9 cellular contexts compared by ENCODE assay signal in genomic region chr6:111750753-111751684, GRCh38.
A peak's percentile ranks its signal among the peaks of the same experiment; 100 is the strongest.
DNase-seq lines count a peak whose midpoint lies in the region; ATAC-seq, FAIRE-seq and TF ChIP-seq lines count a peak whose summit lies in the region.
"Had no signal": no experiment of that assay in that cellular context is flagged by ENCODE, and none has a peak within 500 bp of the region (broad histone marks: within the 10 kb centered on the region; RNA-seq: fewer than 3 reads in every experiment).

No MANE protein-coding gene starts in this region.

- no peak overlapping the region for H2AFZ ChIP-seq in ACC112 (ENCODE audit: low read length, unreplicated experiment)
- no peak overlapping the region for H2AFZ ChIP-seq in astrocyte (ENCODE audit: low read depth, low read length)

- no peaks in the 10 kb centered on the region for H3K27me3 Mint-ChIP-seq in astrocyte (ENCODE audit: low read depth, unreplicated experiment)
- no peaks in the 10 kb centered on the region for H3K27me3 Mint-ChIP-seq in neural crest cell (ENCODE audit: low read depth)

- H3K9ac ChIP-seq in astrocyte (ENCODE audit: low read length), result no peak overlapping the region

- H3K9me3 Mint-ChIP-seq in astrocyte (ENCODE audit: unreplicated experiment) (no peaks in the 10 kb centered on the region), neural crest cell (no peaks in the 10 kb centered on the region)

- H3K9me3 ChIP-seq in astrocyte (ENCODE audit: insufficient read depth, low read depth, low read length), result no peaks in the 10 kb centered on the region

- H3K36me3 Mint-ChIP-seq in astrocyte (ENCODE audit: low read depth, unreplicated experiment) (peaks cover 14% of the 10 kb centered on the region), neural crest cell (ENCODE audit: low read depth) (peaks cover 11% of the 10 kb centered on the region)

- H3K4me1 ChIP-seq in ACC112 (ENCODE audit: control insufficient read depth, insufficient read depth, low read length, unreplicated experiment), result peaks cover 7% of the 10 kb centered on the region
- peaks cover 7% of the 10 kb centered on the region for H3K4me1 ChIP-seq in astrocyte (ENCODE audit: insufficient read depth, low read length)

- H3K36me3 ChIP-seq in ACC112 (ENCODE audit: insufficient read depth, low read length), result no peaks in the 10 kb centered on the region
- H3K36me3 ChIP-seq in astrocyte (ENCODE audit: insufficient read depth, low read length), result no peaks in the 10 kb centered on the region

- H3K4me1 Mint-ChIP-seq in astrocyte (ENCODE audit: low read depth, unreplicated experiment), result peaks cover 10% of the 10 kb centered on the region
- peaks cover 78% of the 10 kb centered on the region for H3K4me1 Mint-ChIP-seq in neural crest cell

- TF ChIP-seq CTCF in astrocyte (IDR thresholded peaks at IDR 0.05; ENCODE audit: insufficient read depth, low read depth, low read length), result no peak
- TF ChIP-seq CTCF in neural crest cell (conservative IDR thresholded peaks at IDR 0.05), result no peak

- no peak for FAIRE-seq in astrocyte (lab: Jason Lieb, UNC)
- FAIRE-seq: G401.6 had no signal

- H3K79me2 ChIP-seq in ACC112 (ENCODE audit: control insufficient read depth, insufficient read depth, low read length, unreplicated experiment) (peaks cover 5% of the 10 kb centered on the region), astrocyte (ENCODE audit: insufficient read depth, low read length) (peaks cover 16% of the 10 kb centered on the region)

- H3K4me3 ChIP-seq in ACC112 (ENCODE audit: low read depth, low read length), result no peak overlapping the region
- no peak overlapping the region for H3K4me3 ChIP-seq in astrocyte (ENCODE audit: insufficient read depth, low read depth, low read length)

- H3K4me3 Mint-ChIP-seq in astrocyte (ENCODE audit: unreplicated experiment) (no peak overlapping the region), neural crest cell (peak overlapping the region; percentile 67)

- peak overlapping the region; percentile 61 for H3K27ac ChIP-seq in ACC112 (ENCODE audit: low read depth, low read length)
- H3K27ac ChIP-seq in astrocyte (ENCODE audit: low read depth, low read length), result peak overlapping the region; percentile 11

- H3K27ac Mint-ChIP-seq in astrocyte (ENCODE audit: unreplicated experiment) (peak overlapping the region; percentile 56), neural crest cell (ENCODE audit: unreplicated experiment) (peak overlapping the region; percentile 83)

- H4K20me1 ChIP-seq in astrocyte (ENCODE audit: insufficient read depth, low read length), result peaks cover 3% of the 10 kb centered on the region

- H3K27me3 ChIP-seq in ACC112 (ENCODE audit: insufficient read depth, low read length), result no peaks in the 10 kb centered on the region
- H3K27me3 ChIP-seq in astrocyte (ENCODE audit: insufficient read depth, low read length), result no peaks in the 10 kb centered on the region

- peak; percentile 74 for ATAC-seq in GM19455 (IDR thresholded peaks at IDR 0.05; ENCODE audit: unreplicated experiment)
- ATAC-seq in HG03571 (IDR thresholded peaks at IDR 0.05; ENCODE audit: unreplicated experiment), result peak; percentile 84

- intact Hi-C loops in posterior cingulate gyrus (cut with DNase I), result no loop called here

- H3K4me2 ChIP-seq in astrocyte (ENCODE audit: low read length), result peak overlapping the region; percentile 23

- peak; percentile 68 for DNase-seq in astrocyte (ENCODE audit: low read depth)
- DNase-seq in neural crest cell (ENCODE audit: low read depth, low spot score), result no peak
- no peak for DNase-seq in T1000 (lab: John Stamatoyannopoulos, UW)
- DNase-seq in posterior cingulate gyrus, result no peak
- no peak for DNase-seq in anterior cingulate cortex (lab: John Stamatoyannopoulos, UW)
